In the genomic region with DNA sequence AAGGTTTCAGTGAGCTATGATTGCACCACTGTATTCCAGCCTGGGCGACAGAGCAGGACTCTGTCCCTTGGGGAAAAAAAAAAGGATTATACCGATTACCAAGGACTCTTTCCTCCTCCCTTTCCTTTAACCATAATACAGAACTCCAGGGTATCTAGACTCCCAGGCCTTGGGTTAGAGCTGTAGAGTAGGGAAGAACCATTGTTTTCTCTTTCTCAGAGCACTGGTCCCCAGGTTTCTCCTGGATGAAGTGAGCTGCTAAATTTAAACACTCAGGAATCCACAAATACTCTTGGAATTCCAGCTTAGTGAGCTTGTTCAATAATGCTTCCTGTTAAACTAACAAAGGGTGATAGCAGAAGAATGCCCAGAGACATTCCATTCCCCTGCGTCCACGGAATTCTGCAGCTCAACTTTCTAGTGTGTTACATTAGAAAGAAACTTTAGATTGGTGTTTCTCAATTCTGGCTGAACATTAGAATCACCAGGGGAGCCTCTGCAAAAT, we compare ENCODE assay signal across 10 cellular contexts. TPM values are rescaled to one million over a fixed set of nuclear protein-coding genes. Genes with fewer than 3 reads are reported as not detected.
DNase-seq lines count a peak whose midpoint lies in the region; ATAC-seq lines count a peak whose summit lies in the region.
"Had no signal": no experiment of that assay in that cellular context is flagged by ENCODE, and none has a peak within 500 bp of the region (broad histone marks: within the 10 kb centered on the region; RNA-seq: fewer than 3 reads in every experiment).

No MANE protein-coding gene starts in this region.

- H3K4me1 ChIP-seq in trophoblast cell (ENCODE audit: control insufficient read depth in 1 of 2, insufficient read depth in 2 of 2, low read length in 2 of 2) = peaks cover 19 to 20% of the 10 kb centered on the region in 2 experiments

- H3K4me3 ChIP-seq in trophoblast cell (ENCODE audit: low read depth, low read length) = no peak overlapping the region
- H3K4me3 ChIP-seq: suprapubic skin had no signal

- peak; percentile 97 for DNase-seq in EL
- DNase-seq in SW480 (ENCODE audit: low spot score) = peak; percentile 62
- peak; percentile 90 for DNase-seq in glomerular visceral epithelial cell (ENCODE audit: extremely low spot score)
- peak; percentile 87 to 93 for DNase-seq in trophoblast cell
- DNase-seq in NCI-H1092 (lab: John Stamatoyannopoulos, UW) = no peak
- no peak for DNase-seq in putamen (ENCODE audit: low spot score)
- DNase-seq: hypothalamus had no signal

- H3K79me2 ChIP-seq in trophoblast cell (ENCODE audit: control insufficient read depth, insufficient read depth, low read length, poor library complexity) = peaks cover 4% of the 10 kb centered on the region

- peak overlapping the region; percentile 35 for H3K4me2 ChIP-seq in trophoblast cell (ENCODE audit: low read length)

- peak overlapping the region; percentile 91 for H4K8ac ChIP-seq in trophoblast cell (ENCODE audit: low read depth, low read length)

- peak overlapping the region; percentile 99 for H4K91ac ChIP-seq in trophoblast cell (ENCODE audit: low read depth, low read length)

- no peaks in the 10 kb centered on the region for H3K9me3 ChIP-seq in trophoblast cell (ENCODE audit: insufficient read depth, low read depth, low read length)
- H3K9me3 ChIP-seq: suprapubic skin had no signal

- H3K23ac ChIP-seq in trophoblast cell (ENCODE audit: low read length) = no peak overlapping the region

- no peak overlapping the region for H4K12ac ChIP-seq in trophoblast cell (ENCODE audit: low read depth, low read length)

- H3K18ac ChIP-seq in trophoblast cell (ENCODE audit: low read length) = peak overlapping the region; percentile 98

- peak overlapping the region; percentile 70 for H2AFZ ChIP-seq in trophoblast cell (ENCODE audit: insufficient read depth, low read length, poor library complexity)

- peak overlapping the region; percentile 95 for H3K4ac ChIP-seq in trophoblast cell (ENCODE audit: low read depth, low read length)

- H3K36me3 ChIP-seq in trophoblast cell (ENCODE audit: control insufficient read depth in 1 of 2, insufficient read depth in 2 of 2, low read length in 2 of 2) = no peaks in the 10 kb centered on the region
- H3K36me3 ChIP-seq: suprapubic skin had no signal

- peak overlapping the region; percentile 100 for H2BK120ac ChIP-seq in trophoblast cell (ENCODE audit: insufficient read depth, low read length, poor library complexity)

- peak overlapping the region; percentile 100 for H2BK12ac ChIP-seq in trophoblast cell (ENCODE audit: low read length)

- peak overlapping the region; percentile 100 for H2BK5ac ChIP-seq in trophoblast cell (ENCODE audit: low read depth, low read length, poor library complexity)

- peak overlapping the region; percentile 76 for H3K14ac ChIP-seq in trophoblast cell (ENCODE audit: low read length)

- H3K9ac ChIP-seq in trophoblast cell (ENCODE audit: low read length) = no peak overlapping the region

- ATAC-seq in HG03342 (IDR thresholded peaks at IDR 0.05; ENCODE audit: unreplicated experiment) (no peak), GM21367 (IDR thresholded peaks at IDR 0.05; ENCODE audit: unreplicated experiment) (no peak)

- no CpG with 5 or more reads among the region's 4 CpGs for WGBS in trophoblast cell (ENCODE audit: extremely low coverage, insufficient coverage, insufficient read length)

- peak overlapping the region; percentile 95 for H3K27ac ChIP-seq in trophoblast cell (ENCODE audit: low read depth, low read length)
- H3K27ac ChIP-seq: suprapubic skin had no signal

- H2AK5ac ChIP-seq in trophoblast cell (ENCODE audit: low read length) = peak overlapping the region; percentile 100

- H3K27me3 ChIP-seq in trophoblast cell (ENCODE audit: insufficient read depth, low read length) = no peaks in the 10 kb centered on the region
- H3K27me3 ChIP-seq: suprapubic skin had no signal

- H3K79me1 ChIP-seq in trophoblast cell (ENCODE audit: low read length) = peaks cover 20% of the 10 kb centered on the region

RNA-seq across cellular contexts. Expression of gene RPEL1, which starts 14.6 kb away (rescaled TPM):
- not detected in 2 replicates for polyA plus RNA-seq in trophoblast cell (2013)

RNA-seq across cellular contexts. Expression of gene NT5C2, which starts 38.0 kb away (rescaled TPM):
- 62.0 and 62.9 TPM in 2 replicates for polyA plus RNA-seq in trophoblast cell (2013)

RNA-seq across cellular contexts. Expression of gene INA, which starts 45.8 kb away (rescaled TPM):
- 3.1 and 3.4 TPM in 2 replicates for polyA plus RNA-seq in trophoblast cell (2013)

Comparison
In these comparisons a context has a peak if more than half of its experiments do, and no peak if none do; other contexts are left out.
1. DNase-seq: peak in EL (single experiment), SW480 (single experiment), glomerular visceral epithelial cell (single experiment) and trophoblast cell (2 of 2); none in NCI-H1092 (single experiment) and putamen (single experiment).